8 cellular contexts compared by ENCODE assay signal in genomic region chr18:59885579-59886163, GRCh38. TPM values are rescaled to one million over a fixed set of nuclear protein-coding genes. Genes with fewer than 3 reads are reported as not detected.
DNase-seq lines count a peak whose midpoint lies in the region; ATAC-seq and TF ChIP-seq lines count a peak whose summit lies in the region.

No MANE protein-coding gene starts in this region.

- TF ChIP-seq CTCF in GM23338 (conservative IDR thresholded peaks at IDR 0.05; ENCODE audit: low read depth in 2 of 2) (no peak), colonic mucosa (IDR thresholded peaks at IDR 0.05) (no peak)

- DNase-seq in GM23338 (ENCODE audit: low spot score) (no peak), MG63 (peak; percentile 55), skeletal muscle cell (ENCODE audit: low read depth) (peak; percentile 70), NCI-H1092 (lab: John Stamatoyannopoulos, UW) (no peak), caudate nucleus (lab: John Stamatoyannopoulos, UW) (no peak), colonic mucosa (no peak)

- H3K36me3 ChIP-seq in GM23338 (ENCODE audit: insufficient read depth) (no peaks in the 10 kb centered on the region; the same call in 1 of the 2 replicates), MG63 (no peaks in the 10 kb centered on the region), colonic mucosa (no peaks in the 10 kb centered on the region)

- H3K9me3 Mint-ChIP-seq in GM23338 = peaks cover 5% of the 10 kb centered on the region; the same call in 2 of the 3 replicates
- H3K9me3 Mint-ChIP-seq in activated naive CD8-positive, alpha-beta T cell (ENCODE audit: low read depth) = no peaks in the 10 kb centered on the region

- no peaks in the 10 kb centered on the region for H3K36me3 Mint-ChIP-seq in GM23338 (ENCODE audit: low read depth)
- no peaks in the 10 kb centered on the region for H3K36me3 Mint-ChIP-seq in activated naive CD8-positive, alpha-beta T cell

- H3K27ac ChIP-seq in GM23338 (ENCODE audit: low read depth) (no peak overlapping the region), caudate nucleus (ENCODE audit: low read depth, low read length) (no peak overlapping the region), colonic mucosa (no peak overlapping the region)

- H3K9me3 ChIP-seq in MG63 (no peaks in the 10 kb centered on the region), colonic mucosa (no peaks in the 10 kb centered on the region)

- H3K9ac ChIP-seq in colonic mucosa (ENCODE audit: low read depth in 2 of 2, low read length in 2 of 2) = no peak overlapping the region

- H4K20me1 ChIP-seq in GM23338 (replicated peaks; ENCODE audit: insufficient read depth) = no peaks in the 10 kb centered on the region

- ATAC-seq in GM18498 (IDR thresholded peaks at IDR 0.05; ENCODE audit: unreplicated experiment) (peak; percentile 88), GM23338 (no peak)

- H3K27me3 ChIP-seq in GM23338 (ENCODE audit: insufficient read depth) (no peaks in the 10 kb centered on the region), MG63 (no peaks in the 10 kb centered on the region), colonic mucosa (no peaks in the 10 kb centered on the region)

- no peak overlapping the region for H3K4me2 ChIP-seq in GM23338

- H3K4me1 ChIP-seq in GM23338 (ENCODE audit: insufficient read depth) = peaks cover 12% of the 10 kb centered on the region
- H3K4me1 ChIP-seq in colonic mucosa = no peaks in the 10 kb centered on the region

- no peaks in the 10 kb centered on the region for H3F3A ChIP-seq in GM23338 (replicated peaks; ENCODE audit: low read depth)

- no peaks in the 10 kb centered on the region for H3K79me2 ChIP-seq in GM23338 (replicated peaks; ENCODE audit: insufficient read depth)

- H3K9me2 ChIP-seq in GM23338 (ENCODE audit: insufficient read depth) = no peaks in the 10 kb centered on the region

- H3K27me3 Mint-ChIP-seq in GM23338 (ENCODE audit: insufficient read depth, low read depth, poor library complexity) = peaks cover 4% of the 10 kb centered on the region
- H3K27me3 Mint-ChIP-seq in activated naive CD8-positive, alpha-beta T cell = no peaks in the 10 kb centered on the region

- H3K4me1 Mint-ChIP-seq in GM23338 = peaks cover 12% of the 10 kb centered on the region
- H3K4me1 Mint-ChIP-seq in activated naive CD8-positive, alpha-beta T cell (ENCODE audit: low read depth) = peaks cover 43% of the 10 kb centered on the region

- intact Hi-C loops in colonic mucosa (cut with DNase I) = no loop called here

- H2AFZ ChIP-seq in GM23338 = peak overlapping the region; percentile 38; the same call in 1 of the 2 replicates

- no peak overlapping the region for H3K4me3 Mint-ChIP-seq in GM23338
- peak overlapping the region; percentile 53 for H3K4me3 Mint-ChIP-seq in activated naive CD8-positive, alpha-beta T cell

- H3K27ac Mint-ChIP-seq in GM23338 = no peak overlapping the region
- H3K27ac Mint-ChIP-seq in activated naive CD8-positive, alpha-beta T cell = peak overlapping the region; percentile 70

- H3K4me3 ChIP-seq in GM23338 = no peak overlapping the region
- H3K4me3 ChIP-seq in MG63 = peak overlapping the region; percentile 16
- H3K4me3 ChIP-seq in skeletal muscle cell (ENCODE audit: low read depth, low read length) = peak overlapping the region; percentile 8
- H3K4me3 ChIP-seq in colonic mucosa = no peak overlapping the region

TF ChIP-seq in GM23338, 12 proteins besides CTCF, POLR2A, EP300 and RAD21 (continues in another document):
- TF ChIP-seq EZH2 (IDR thresholded peaks at IDR 0.05; ENCODE audit: low read depth, unreplicated experiment) = no peak
- no peak for TF ChIP-seq NANOG (IDR thresholded peaks at IDR 0.05; ENCODE audit: borderline replicate concordance)
- no peak for TF ChIP-seq ZNF462 (CRISPR knock-in tag; IDR thresholded peaks at IDR 0.05)
- no peak for TF ChIP-seq POLR2AphosphoS5 (IDR thresholded peaks at IDR 0.05; ENCODE audit: low read depth)
- no peak for TF ChIP-seq ZNF114 (CRISPR knock-in tag; IDR thresholded peaks at IDR 0.05)
- no peak for TF ChIP-seq EZH2phosphoT487 (IDR thresholded peaks at IDR 0.05; ENCODE audit: unreplicated experiment)
- no peak for TF ChIP-seq REST (IDR thresholded peaks at IDR 0.05; ENCODE audit: unreplicated experiment)

RNA-seq across cellular contexts. Expression of gene PMAIP1, which starts 14.1 kb away (rescaled TPM):
- 151 and 156 TPM in 2 replicates for total RNA-seq in GM23338 (2014; rRNA removed; shearing (Covaris generic))
- polyA plus RNA-seq in GM23338 (2016; fragmentation: Nextera tagmentation; extraction: Ambion mirVana) = 274 and 296 TPM in 2 replicates
- 14.1 and 17.6 TPM in 2 replicates for total RNA-seq in MG63 (2014; rRNA removed; shearing (Covaris generic); ENCODE audit: low replicate concordance)
- total RNA-seq in colonic mucosa = 1 to 10 TPM; 4.3 to 4.9 TPM

Comparison
In these comparisons a context has a peak if more than half of its experiments do, and no peak if none do; other contexts are left out.
1. DNase-seq: peak in MG63 (single experiment) and skeletal muscle cell (single experiment); none in GM23338 (single experiment), NCI-H1092 (single experiment), caudate nucleus (0 of 61) and colonic mucosa (single experiment).
2. H3K4me3 ChIP-seq: peak in MG63 (single experiment) and skeletal muscle cell (single experiment); none in GM23338 (single experiment) and colonic mucosa (single experiment).